ENCODE assay signal across 20 cellular contexts in the genomic region with DNA sequence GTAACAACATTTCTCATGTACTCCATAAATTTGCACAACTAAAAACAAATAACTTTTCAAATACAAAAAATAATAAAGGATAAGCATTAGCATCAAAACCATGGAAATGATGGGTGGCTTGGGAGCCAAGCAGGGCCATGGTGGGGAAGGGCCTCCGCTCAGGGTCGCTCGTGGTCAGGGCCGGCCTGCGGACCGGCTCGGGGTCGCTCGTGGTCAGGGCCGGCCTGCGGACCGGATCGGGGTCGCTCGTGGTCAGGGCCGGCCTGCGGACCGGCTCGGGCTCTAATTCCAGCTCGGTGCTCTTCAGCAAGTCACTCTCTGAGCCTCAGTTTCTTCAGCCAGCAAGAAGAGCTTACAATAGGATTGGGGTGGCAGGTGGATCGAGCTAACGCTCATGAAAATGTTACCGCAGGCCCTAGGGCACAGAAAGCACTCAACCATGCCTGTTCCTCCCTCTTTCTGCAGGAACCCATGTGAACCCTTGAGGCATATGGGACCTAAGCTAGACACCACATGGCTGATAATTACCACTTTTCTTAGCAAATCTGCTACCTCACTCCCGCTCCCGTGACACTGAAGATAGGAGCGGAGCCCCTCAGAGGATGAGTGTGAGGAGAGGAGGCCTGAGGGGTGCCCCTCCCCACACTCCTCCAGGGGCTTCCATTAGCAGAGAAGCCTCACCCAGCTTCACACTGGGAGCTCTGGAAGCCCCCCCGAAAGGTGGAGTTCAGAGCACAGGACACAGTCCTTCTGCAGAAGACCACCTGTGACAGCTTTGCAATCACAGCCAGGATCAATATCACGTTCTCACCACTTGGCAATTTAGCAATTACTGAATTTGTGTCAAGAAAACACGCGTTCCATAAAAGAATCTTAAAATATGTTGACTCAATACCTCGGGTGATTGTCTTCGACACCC.
DNase-seq lines count a peak whose midpoint lies in the region; ATAC-seq and TF ChIP-seq lines count a peak whose summit lies in the region.
"Had no signal": no experiment of that assay in that cellular context is flagged by ENCODE, and none has a peak within 500 bp of the region (broad histone marks: within the 10 kb centered on the region; RNA-seq: fewer than 3 reads in every experiment).

No MANE protein-coding gene starts in this region.

- H3K27ac ChIP-seq in RWPE2 (ENCODE audit: poor library complexity, severe bottlenecking): no peak overlapping the region

- H3K9me3 Mint-ChIP-seq in osteocyte (ENCODE audit: unreplicated experiment): no peaks in the 10 kb centered on the region
- H3K9me3 Mint-ChIP-seq: activated CD4-positive, alpha-beta memory T cell treated with anti-CD3 and anti-CD28 coated beads for 36 hours; CD4-positive, alpha-beta T cell had no signal

- H3K27ac Mint-ChIP-seq in osteocyte (ENCODE audit: unreplicated experiment): no peak overlapping the region
- H3K27ac Mint-ChIP-seq: activated CD4-positive, alpha-beta memory T cell treated with anti-CD3 and anti-CD28 coated beads for 36 hours; CD4-positive, alpha-beta T cell; memory B cell had no signal

- H3K36me3 ChIP-seq in RWPE2 (ENCODE audit: low read depth): no peaks in the 10 kb centered on the region

- H3K36me3 Mint-ChIP-seq in osteocyte (ENCODE audit: unreplicated experiment): no peaks in the 10 kb centered on the region
- H3K36me3 Mint-ChIP-seq: activated CD4-positive, alpha-beta memory T cell treated with anti-CD3 and anti-CD28 coated beads for 36 hours; memory B cell had no signal

- ATAC-seq in RWPE2 (ENCODE audit: low read depth) (no peak), esophagus mucosa (peak; percentile 45), HG02852 (IDR thresholded peaks at IDR 0.05; ENCODE audit: unreplicated experiment) (no peak), GM18511 (IDR thresholded peaks at IDR 0.05; ENCODE audit: unreplicated experiment) (no peak)
- ATAC-seq: Panc1 had no signal

- H3K27me3 Mint-ChIP-seq in osteocyte (ENCODE audit: unreplicated experiment): no peaks in the 10 kb centered on the region
- H3K27me3 Mint-ChIP-seq: activated CD4-positive, alpha-beta memory T cell treated with anti-CD3 and anti-CD28 coated beads for 36 hours; CD4-positive, alpha-beta T cell had no signal

- DNase-seq in NCI-H1694 treated with DMSO at 0.1 percent for 48 hours (lab: John Stamatoyannopoulos, UW) (peak; percentile 35), NCI-H1694 (lab: John Stamatoyannopoulos, UW) (no peak), RWPE2 (ENCODE audit: low spot score) (peak; percentile 77), osteocyte (ENCODE audit: extremely low spot score, unreplicated experiment) (peak; percentile 90)
- no peak for DNase-seq in stimulated activated CD4-positive, alpha-beta T cell treated with anti-CD3 and anti-CD28 coated beads, Interleukin-15, amount 100 ng/mL, for 24 hours
- DNase-seq: 8988T; activated CD4-positive, alpha-beta memory T cell treated with anti-CD3 and anti-CD28 coated beads for 36 hours; activated gamma-delta T cell; CD4-positive, alpha-beta T cell; cortex of kidney; Karpas-422; kidney glomerular epithelial cell; NCI-H187 treated with DMSO at 0.1 percent for 48 hours; NCI-H446; NK-92 treated with Interleukin-12 subunit alpha and Interleukin-12 subunit beta, amount 100 ng/mL, for 24 hours had no signal

- no peaks in the 10 kb centered on the region for H3K27me3 ChIP-seq in RWPE2 (ENCODE audit: insufficient read depth, poor library complexity, severe bottlenecking)

- TF ChIP-seq CTCF in RWPE2 (IDR thresholded peaks at IDR 0.05; ENCODE audit: poor library complexity, severe bottlenecking) (no peak), osteocyte (IDR thresholded peaks at IDR 0.05) (no peak)

- no peak overlapping the region for H3K4me3 Mint-ChIP-seq in osteocyte (ENCODE audit: unreplicated experiment)
- H3K4me3 Mint-ChIP-seq: activated CD4-positive, alpha-beta memory T cell treated with anti-CD3 and anti-CD28 coated beads for 36 hours; CD4-positive, alpha-beta T cell; memory B cell had no signal

- peaks cover 2% of the 10 kb centered on the region for H3K4me1 Mint-ChIP-seq in osteocyte (ENCODE audit: unreplicated experiment)

- H3K9me3 ChIP-seq in RWPE2 (ENCODE audit: severe bottlenecking): no peaks in the 10 kb centered on the region

- H3K4me1 ChIP-seq in RWPE2 (ENCODE audit: insufficient read depth, poor library complexity, severe bottlenecking): no peaks in the 10 kb centered on the region

- no peak overlapping the region for H3K4me3 ChIP-seq in RWPE2 (ENCODE audit: severe bottlenecking)

Comparison
In these comparisons a context has a peak if more than half of its experiments do, and no peak if none do; other contexts are left out.
1. DNase-seq: peak in NCI-H1694 treated with DMSO at 0.1 percent for 48 hours (single experiment), RWPE2 (single experiment) and osteocyte (single experiment); none in NCI-H1694 (single experiment) and stimulated activated CD4-positive, alpha-beta T cell treated with anti-CD3 and anti-CD28 coated beads, Interleukin-15, amount 100 ng/mL, for 24 hours (single experiment).